1 cellular context compared by ENCODE assay signal in genomic region chr20:13784271-13784892, GRCh38.
A peak's percentile ranks its signal among the peaks of the same experiment; 100 is the strongest.
TF ChIP-seq lines count a peak whose summit lies in the region.

No MANE protein-coding gene starts in this region.

TF ChIP-seq in HepG2, 621 proteins besides CTCF, POLR2A, EP300 and RAD21 (continued from another document and continues in another):
- TF ChIP-seq SMAD1 (CRISPR knock-in tag; IDR thresholded peaks at IDR 0.05; ENCODE audit: borderline replicate concordance, low read depth): no peak
- TF ChIP-seq CENPT (CRISPR knock-in tag; IDR thresholded peaks at IDR 0.05; ENCODE audit: low read depth): no peak
- TF ChIP-seq ARID4A (CRISPR knock-in tag; IDR thresholded peaks at IDR 0.05; ENCODE audit: borderline replicate concordance): no peak; the same call in 1 of the 2 replicates
- no peak for TF ChIP-seq MXD1 (CRISPR knock-in tag; IDR thresholded peaks at IDR 0.05)
- TF ChIP-seq ZNF33A (CRISPR knock-in tag; IDR thresholded peaks at IDR 0.05; ENCODE audit: borderline replicate concordance): 0 out of 2 replicates have a peak, but pooled peaks have one; percentile 84
- TF ChIP-seq PREB (CRISPR knock-in tag; IDR thresholded peaks at IDR 0.05): no peak
- TF ChIP-seq TAF1 (CRISPR knock-in tag; IDR thresholded peaks at IDR 0.05): no peak
- peak; percentile 87; the same call in 1 of the 2 replicates for TF ChIP-seq GATA4 (IDR thresholded peaks at IDR 0.05; ENCODE audit: borderline replicate concordance, low read depth)
- TF ChIP-seq ZBTB43 (CRISPR knock-in tag; conservative IDR thresholded peaks at IDR 0.05): no peak
- no peak for TF ChIP-seq ETV5 (CRISPR knock-in tag; IDR thresholded peaks at IDR 0.05; ENCODE audit: borderline replicate concordance)
- TF ChIP-seq CCDC6 (CRISPR knock-in tag; IDR thresholded peaks at IDR 0.05): no peak
- 0 out of 2 replicates have a peak, but pooled peaks have one; percentile 90 for TF ChIP-seq THYN1 (CRISPR knock-in tag; IDR thresholded peaks at IDR 0.05; ENCODE audit: borderline replicate concordance, low read depth)
- TF ChIP-seq MTERF4 (CRISPR knock-in tag; IDR thresholded peaks at IDR 0.05): no peak; the same call in 1 of the 2 replicates
- TF ChIP-seq ZNF207 (IDR thresholded peaks at IDR 0.05; ENCODE audit: borderline replicate concordance): no peak
- no peak; the same call in 1 of the 2 replicates for TF ChIP-seq ZNF205 (CRISPR knock-in tag; IDR thresholded peaks at IDR 0.05)
- peak; percentile 51 for TF ChIP-seq CHCHD3 (CRISPR knock-in tag; IDR thresholded peaks at IDR 0.05)
- TF ChIP-seq EED (CRISPR knock-in tag; IDR thresholded peaks at IDR 0.05): no peak
- TF ChIP-seq CBFB (CRISPR knock-in tag; IDR thresholded peaks at IDR 0.05): no peak
- no peak for TF ChIP-seq ZNF740 (CRISPR knock-in tag; IDR thresholded peaks at IDR 0.05)
- no peak for TF ChIP-seq ZNF891 (CRISPR knock-in tag; IDR thresholded peaks at IDR 0.05)
- no peak for TF ChIP-seq GLMP (CRISPR knock-in tag; IDR thresholded peaks at IDR 0.05; ENCODE audit: borderline replicate concordance)
- TF ChIP-seq AHDC1 (CRISPR knock-in tag; IDR thresholded peaks at IDR 0.05; ENCODE audit: borderline replicate concordance): peak; percentile 47; the same call in 1 of the 2 replicates
- no peak for TF ChIP-seq ZNF597 (CRISPR knock-in tag; IDR thresholded peaks at IDR 0.05)
- no peak for TF ChIP-seq CSRNP1 (CRISPR knock-in tag; IDR thresholded peaks at IDR 0.05)
- TF ChIP-seq ZNF281 (CRISPR knock-in tag; IDR thresholded peaks at IDR 0.05; ENCODE audit: borderline replicate concordance): no peak
- no peak for TF ChIP-seq CREB3 (CRISPR knock-in tag; IDR thresholded peaks at IDR 0.05)
- no peak for TF ChIP-seq HMGA1 (CRISPR knock-in tag; conservative IDR thresholded peaks at IDR 0.05)
- TF ChIP-seq ZNF605 (CRISPR knock-in tag; IDR thresholded peaks at IDR 0.05): no peak
- TF ChIP-seq KLF11 (CRISPR knock-in tag; IDR thresholded peaks at IDR 0.05): no peak
